ENCODE assay signal across 1 cellular context in genomic region chr1:234373938-234374240, GRCh38.
TF ChIP-seq lines count a peak whose summit lies in the region.

No MANE protein-coding gene starts in this region.

TF ChIP-seq in SK-N-SH treated with all-trans-retinoic acid at 6 μM for 48 hours, 23 proteins besides CTCF, POLR2A, EP300 and RAD21 (continued from another document):
- TF ChIP-seq, protein P1, sequence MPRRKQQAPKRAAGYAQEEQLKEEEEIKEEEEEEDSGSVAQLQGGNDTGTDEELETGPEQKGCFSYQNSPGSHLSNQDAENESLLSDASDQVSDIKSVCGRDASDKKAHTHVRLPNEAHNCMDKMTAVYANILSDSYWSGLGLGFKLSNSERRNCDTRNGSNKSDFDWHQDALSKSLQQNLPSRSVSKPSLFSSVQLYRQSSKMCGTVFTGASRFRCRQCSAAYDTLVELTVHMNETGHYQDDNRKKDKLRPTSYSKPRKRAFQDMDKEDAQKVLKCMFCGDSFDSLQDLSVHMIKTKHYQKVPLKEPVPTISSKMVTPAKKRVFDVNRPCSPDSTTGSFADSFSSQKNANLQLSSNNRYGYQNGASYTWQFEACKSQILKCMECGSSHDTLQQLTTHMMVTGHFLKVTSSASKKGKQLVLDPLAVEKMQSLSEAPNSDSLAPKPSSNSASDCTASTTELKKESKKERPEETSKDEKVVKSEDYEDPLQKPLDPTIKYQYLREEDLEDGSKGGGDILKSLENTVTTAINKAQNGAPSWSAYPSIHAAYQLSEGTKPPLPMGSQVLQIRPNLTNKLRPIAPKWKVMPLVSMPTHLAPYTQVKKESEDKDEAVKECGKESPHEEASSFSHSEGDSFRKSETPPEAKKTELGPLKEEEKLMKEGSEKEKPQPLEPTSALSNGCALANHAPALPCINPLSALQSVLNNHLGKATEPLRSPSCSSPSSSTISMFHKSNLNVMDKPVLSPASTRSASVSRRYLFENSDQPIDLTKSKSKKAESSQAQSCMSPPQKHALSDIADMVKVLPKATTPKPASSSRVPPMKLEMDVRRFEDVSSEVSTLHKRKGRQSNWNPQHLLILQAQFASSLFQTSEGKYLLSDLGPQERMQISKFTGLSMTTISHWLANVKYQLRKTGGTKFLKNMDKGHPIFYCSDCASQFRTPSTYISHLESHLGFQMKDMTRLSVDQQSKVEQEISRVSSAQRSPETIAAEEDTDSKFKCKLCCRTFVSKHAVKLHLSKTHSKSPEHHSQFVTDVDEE (CRISPR knock-in tag; IDR thresholded peaks at IDR 0.05), result no peak
- TF ChIP-seq PPARA (CRISPR knock-in tag; IDR thresholded peaks at IDR 0.05; ENCODE audit: borderline replicate concordance) (no peak), ZFP3 (CRISPR knock-in tag; IDR thresholded peaks at IDR 0.05) (no peak), RARB (CRISPR knock-in tag; IDR thresholded peaks at IDR 0.05) (no peak), ZFP30 (CRISPR knock-in tag; IDR thresholded peaks at IDR 0.05) (no peak), GLIS3 (CRISPR knock-in tag; IDR thresholded peaks at IDR 0.05) (no peak)
